Comparison of ENCODE assay signal across 19 cellular contexts in the genomic region with DNA sequence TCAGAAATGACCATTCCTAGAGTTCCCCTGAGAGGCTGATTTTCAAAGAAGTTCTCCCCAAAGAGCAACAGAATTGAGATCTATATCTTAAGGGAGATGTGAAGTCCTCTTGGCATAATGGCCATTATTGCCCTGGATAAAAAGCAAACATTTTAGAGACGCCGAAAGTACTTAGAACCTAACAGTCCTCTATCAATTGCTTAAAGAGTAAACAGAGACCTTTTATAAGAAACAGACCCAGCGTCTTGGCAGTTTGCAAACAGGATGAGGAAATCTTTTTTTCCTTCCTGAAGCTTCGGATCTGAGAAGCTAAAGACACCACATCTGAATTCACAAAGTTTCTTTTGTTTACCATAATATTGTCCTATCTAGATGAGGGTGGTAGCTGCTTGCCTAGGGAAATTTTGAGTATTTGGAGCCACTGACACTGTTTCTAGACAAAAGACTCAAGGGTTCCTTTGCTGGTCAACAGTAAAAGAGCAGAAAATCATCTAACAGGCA. TPM values are rescaled to one million over a fixed set of nuclear protein-coding genes. Genes with fewer than 3 reads are reported as not detected.
DNase-seq lines count a peak whose midpoint lies in the region; ATAC-seq, FAIRE-seq and TF ChIP-seq lines count a peak whose summit lies in the region.
"Had no signal": no experiment of that assay in that cellular context is flagged by ENCODE, and none has a peak within 500 bp of the region (broad histone marks: within the 10 kb centered on the region; RNA-seq: fewer than 3 reads in every experiment).

No MANE protein-coding gene starts in this region.

- H3K36me3 ChIP-seq in BLaER1 treated with 17β-estradiol and CSF1 and Interleukin-3, amounts not matched to agents 10 nM and 100 nM = peaks cover 3 to 28% (median 15%) of the 10 kb centered on the region in 11 experiments; a peak in 17 of 22 replicates
- no peaks in the 10 kb centered on the region for H3K36me3 ChIP-seq in prostate gland
- no peaks in the 10 kb centered on the region for H3K36me3 ChIP-seq in body of pancreas (replicated peaks in 1 of 2; ENCODE audit: insufficient read depth in 1 of 2, low read depth in 2 of 2)

- DNase-seq in LNCaP clone FGC (ENCODE audit: low read depth) (peak; percentile 47), foreskin melanocyte (peak; percentile 56), prostate gland (ENCODE audit: low spot score) (no peak), D721Med (ENCODE audit: insufficient read length, low spot score) (no peak), foreskin keratinocyte (no peak), HUDEP-2 (lab: John Stamatoyannopoulos, UW; ENCODE audit: unreplicated experiment in 76 of 76) (no peak), body of pancreas (no peak)
- DNase-seq: DMS53, H9, Kasumi-1, MV-4-11, NCI-H1417, NCI-H187 treated with DMSO at 0.1 percent for 48 hours, NCI-H2171, NCI-H446 treated with DMSO at 0.1 percent for 48 hours, NCI-H748 treated with DMSO at 0.1 percent for 48 hours, SJCRH30 had no signal

- no peaks in the 10 kb centered on the region for H3K9me3 ChIP-seq in BLaER1 treated with 17β-estradiol and CSF1 and Interleukin-3, amounts not matched to agents 10 nM and 100 nM (replicated peaks in 1 of 11)
- H3K9me3 ChIP-seq in prostate gland (no peaks in the 10 kb centered on the region), body of pancreas (no peaks in the 10 kb centered on the region)
- H3K9me3 ChIP-seq: A549, SJCRH30 had no signal

- intact Hi-C loops in prostate gland (cut with DNase I) (no loop called here), body of pancreas (cut with DNase I) (no loop called here)

- TF ChIP-seq CTCF in LNCaP clone FGC (IDR thresholded peaks at IDR 0.05; ENCODE audit: control insufficient read depth, extremely low read depth, insufficient read depth) = no peak
- TF ChIP-seq CTCF in prostate gland (IDR thresholded peaks at IDR 0.05) = no peak
- TF ChIP-seq CTCF in D721Med (IDR thresholded peaks at IDR 0.05; ENCODE audit: insufficient read depth, missing control alignments) = no peak
- no peak for TF ChIP-seq CTCF in foreskin keratinocyte (conservative IDR thresholded peaks at IDR 0.05)
- TF ChIP-seq CTCF in body of pancreas (IDR thresholded peaks at IDR 0.05) = no peak

- no peak for TF ChIP-seq POLR2A in prostate gland (IDR thresholded peaks at IDR 0.05)
- TF ChIP-seq POLR2A in body of pancreas (IDR thresholded peaks at IDR 0.05) = no peak

- H3K4me1 ChIP-seq in BLaER1 treated with 17β-estradiol and CSF1 and Interleukin-3, amounts not matched to agents 10 nM and 100 nM = peaks cover 44 to 62% (median 56%) of the 10 kb centered on the region in 10 experiments
- H3K4me1 ChIP-seq in prostate gland (replicated peaks) = peaks cover 14% of the 10 kb centered on the region
- H3K4me1 ChIP-seq in foreskin keratinocyte = peaks cover 22% of the 10 kb centered on the region
- peaks cover 19% of the 10 kb centered on the region for H3K4me1 ChIP-seq in body of pancreas
- H3K4me1 ChIP-seq: A549, SJCRH30 had no signal

- WGBS in prostate gland = 35% methylated on average over 4 of the region's 4 CpGs
- 70% methylated on average over 4 of the region's 4 CpGs for WGBS in body of pancreas, 2 donors

- H3K27me3 ChIP-seq in BLaER1 treated with 17β-estradiol and CSF1 and Interleukin-3, amounts not matched to agents 10 nM and 100 nM = no peaks in the 10 kb centered on the region
- H3K27me3 ChIP-seq in prostate gland (replicated peaks; ENCODE audit: insufficient read depth) (no peaks in the 10 kb centered on the region), foreskin keratinocyte (no peaks in the 10 kb centered on the region), body of pancreas (no peaks in the 10 kb centered on the region)
- H3K27me3 ChIP-seq: SJCRH30 had no signal

- H3K9ac ChIP-seq in BLaER1 treated with 17β-estradiol and CSF1 and Interleukin-3, amounts not matched to agents 10 nM and 100 nM = peak overlapping the region in 5 of 11 experiments; percentile 1 to 30 (median 4); a peak in 5 of 22 replicates

- no peak for FAIRE-seq in D721Med (lab: Jason Lieb, UNC)
- FAIRE-seq: A549 had no signal

- no peak for ATAC-seq in foreskin keratinocyte
- ATAC-seq in body of pancreas = no peak
- ATAC-seq: A549 had no signal

- H3K4me2 ChIP-seq in BLaER1 treated with 17β-estradiol and CSF1 and Interleukin-3, amounts not matched to agents 10 nM and 100 nM = peak overlapping the region; percentile 9 to 81 (median 57); a peak in 20 of 22 replicates
- H3K4me2 ChIP-seq: A549 had no signal

- H3K4me3 ChIP-seq in BLaER1 treated with 17β-estradiol and CSF1 and Interleukin-3, amounts not matched to agents 10 nM and 100 nM = no peak overlapping the region
- H3K4me3 ChIP-seq in LNCaP clone FGC (ENCODE audit: low read depth, low read length) = no peak overlapping the region
- no peak overlapping the region for H3K4me3 ChIP-seq in prostate gland
- H3K4me3 ChIP-seq in body of pancreas = no peak overlapping the region
- H3K4me3 ChIP-seq: A549, SJCRH30 had no signal

- peaks cover 0 to 7% (median 0%) of the 10 kb centered on the region in 11 experiments; a peak in 2 of 22 replicates for H4K20me1 ChIP-seq in BLaER1 treated with 17β-estradiol and CSF1 and Interleukin-3, amounts not matched to agents 10 nM and 100 nM

- peak overlapping the region in 7 of 11 experiments; percentile 7 to 53 (median 22); a peak in 12 of 22 replicates for H3K27ac ChIP-seq in BLaER1 treated with 17β-estradiol and CSF1 and Interleukin-3, amounts not matched to agents 10 nM and 100 nM
- peak overlapping the region; percentile 50 to 54 for H3K27ac ChIP-seq in prostate gland
- H3K27ac ChIP-seq in foreskin keratinocyte = no peak overlapping the region
- H3K27ac ChIP-seq in body of pancreas = no peak overlapping the region
- H3K27ac ChIP-seq: A549, SJCRH30 had no signal

RNA-seq across cellular contexts. Expression of gene LIMD1, which starts 59.9 kb away (rescaled TPM):
- total RNA-seq in prostate gland (10 to 100 TPM; 34.2 to 40.2 TPM), foreskin keratinocyte (17.4 and 17.5 TPM in 2 replicates), body of pancreas (10 to 100 TPM; 22.8 to 32.6 TPM)
- 2.6 and 3.0 TPM in 2 replicates for polyA plus RNA-seq in foreskin keratinocyte

Comparison
In these comparisons a context has a peak if more than half of its experiments do, and no peak if none do; other contexts are left out.
1. H3K27ac ChIP-seq: peak in BLaER1 treated with 17β-estradiol and CSF1 and Interleukin-3, amounts not matched to agents 10 nM and 100 nM (7 of 11) and prostate gland (2 of 2); none in foreskin keratinocyte (single experiment) and body of pancreas (0 of 4).
2. DNase-seq: peak in LNCaP clone FGC (single experiment) and foreskin melanocyte (single experiment); none in prostate gland (single experiment), D721Med (single experiment), foreskin keratinocyte (0 of 2), HUDEP-2 (0 of 76) and body of pancreas (0 of 4).